ENCODE assay signal across 13 cellular contexts in genomic region chr20:44166477-44166876, GRCh38. TPM values are rescaled to one million over a fixed set of nuclear protein-coding genes. Genes with fewer than 3 reads are reported as not detected.
DNase-seq lines count a peak whose midpoint lies in the region; ATAC-seq and TF ChIP-seq lines count a peak whose summit lies in the region.
"Had no signal": no experiment of that assay in that cellular context is flagged by ENCODE, and none has a peak within 500 bp of the region (broad histone marks: within the 10 kb centered on the region; RNA-seq: fewer than 3 reads in every experiment).

No MANE protein-coding gene starts in this region.

- H3K27me3 ChIP-seq in mammary epithelial cell (ENCODE audit: insufficient read depth, low read length) (no peaks in the 10 kb centered on the region), upper lobe of right lung (no peaks in the 10 kb centered on the region)

- CTCF ChIA-PET in mammary epithelial cell (lab: Charles Lee; ENCODE audit: low non-redundant PET): no interaction called here

- H3K27ac ChIP-seq in mammary epithelial cell (ENCODE audit: insufficient read depth, low read depth, low read length) (peak overlapping the region; percentile 11), upper lobe of right lung (no peak overlapping the region)

- peaks cover 15% of the 10 kb centered on the region for H3K4me1 ChIP-seq in mammary epithelial cell (ENCODE audit: insufficient read depth, low read length)
- H3K4me1 ChIP-seq in upper lobe of right lung: no peaks in the 10 kb centered on the region

- BruUV-seq in mammary epithelial cell (replicated peaks; lab: Mats Ljungman, UMichigan): no TSS peak

- peak overlapping the region; percentile 50 for H3K4me2 ChIP-seq in mammary epithelial cell (ENCODE audit: insufficient read depth, low read depth, low read length)

- H3K36me3 ChIP-seq in mammary epithelial cell (ENCODE audit: insufficient read depth, low read length) (no peaks in the 10 kb centered on the region), upper lobe of right lung (no peaks in the 10 kb centered on the region)

- TF ChIP-seq CTCF in mammary epithelial cell (conservative IDR thresholded peaks at IDR 0.05 in 1 of 2, IDR thresholded peaks at IDR 0.05 in 1 of 2; ENCODE audit: extremely low read depth in 1 of 2, insufficient read depth in 1 of 2, low read depth in 1 of 2, low read length in 2 of 2) (no peak), upper lobe of right lung (IDR thresholded peaks at IDR 0.05) (no peak)

- H3K79me2 ChIP-seq in mammary epithelial cell (ENCODE audit: insufficient read depth, low read length): no peaks in the 10 kb centered on the region

- no peak overlapping the region for H3K9ac ChIP-seq in mammary epithelial cell (ENCODE audit: insufficient read depth, low read length)

- WGBS in mammary epithelial cell (ENCODE audit: low coverage, missing lambda C conversion rate): 0% methylated on average over 1 of the region's 4 CpGs

- dilution Hi-C loops in mammary epithelial cell (cut with HindIII; ENCODE audit: low sequenced_read_pairs): no loop called here

- in situ Hi-C loops in mammary epithelial cell (cut with MboI; ENCODE audit: low sequenced_read_pairs in 2 of 2): no loop called here

- intact Hi-C loops in mammary epithelial cell (cut with micrococcal nuclease): no loop called here
- intact Hi-C loops in upper lobe of right lung (cut with DNase I): no loop called here

- H3K4me3 ChIP-seq in mammary epithelial cell (replicated peaks in 1 of 3; ENCODE audit: insufficient read depth in 1 of 3, low read depth in 2 of 3, low read length in 3 of 3): no peak overlapping the region
- H3K4me3 ChIP-seq in upper lobe of right lung: no peak overlapping the region

- no peaks in the 10 kb centered on the region for H3K9me3 ChIP-seq in mammary epithelial cell (replicated peaks; ENCODE audit: insufficient read depth, low read length)
- no peaks in the 10 kb centered on the region for H3K9me3 ChIP-seq in upper lobe of right lung

- H4K20me1 ChIP-seq in mammary epithelial cell (ENCODE audit: insufficient read depth, low read length): no peaks in the 10 kb centered on the region

- DNase-seq in M059J (ENCODE audit: low read depth) (peak; percentile 98), mammary epithelial cell (no peak), kidney tubule cell (ENCODE audit: low spot score) (peak; percentile 78), upper lobe of right lung (no peak), Ammon's horn (ENCODE audit: low spot score) (no peak), NOMO-1 (lab: John Stamatoyannopoulos, UW; ENCODE audit: unreplicated experiment in 2 of 2) (no peak)
- DNase-seq: activated gamma-delta T cell; effector CD8-positive, alpha-beta T cell; NCI-H774; stimulated activated CD4-positive, alpha-beta T cell treated with anti-CD3 and anti-CD28 coated beads, Interleukin-15, amount 100 ng/mL, for 24 hours; substantia nigra had no signal

- peak; percentile 50 for ATAC-seq in upper lobe of right lung
- no peak for ATAC-seq in GM21576 (IDR thresholded peaks at IDR 0.05; ENCODE audit: unreplicated experiment)
- ATAC-seq: left lobe of liver had no signal

- no peak overlapping the region for H2AFZ ChIP-seq in mammary epithelial cell (ENCODE audit: low read depth, low read length)

RNA-seq across cellular contexts. Expression of gene JPH2, which starts 20.5 kb away (rescaled TPM):
- total RNA-seq in M059J (2014; rRNA removed; shearing (Covaris generic)): 16.4 and 39.3 TPM in 2 replicates
- total RNA-seq in mammary epithelial cell (10 to 100 TPM in 1 of 2 donors, 1 to 10 TPM in 1; 5.5 to 14.2 TPM), upper lobe of right lung (7.9 TPM)
- polyA plus RNA-seq in mammary epithelial cell: 6.8 TPM
- 19.3 TPM for polyA minus RNA-seq in mammary epithelial cell

RNA-seq across cellular contexts. Expression of gene OSER1, which starts 44.1 kb away (rescaled TPM):
- total RNA-seq in M059J (2014; rRNA removed; shearing (Covaris generic)): 77.3 and 83.3 TPM in 2 replicates
- 10 to 100 TPM; 18.5 to 29.5 TPM for total RNA-seq in mammary epithelial cell
- polyA plus RNA-seq in mammary epithelial cell: 32.4 TPM
- polyA minus RNA-seq in mammary epithelial cell: 40.5 TPM
- total RNA-seq in upper lobe of right lung: 29.6 TPM

Comparison
In these comparisons a context has a peak if more than half of its experiments do, and no peak if none do; other contexts are left out.
1. DNase-seq: peak in M059J (single experiment) and kidney tubule cell (single experiment); none in mammary epithelial cell (single experiment), upper lobe of right lung (single experiment), Ammon's horn (single experiment) and NOMO-1 (0 of 2).